ENCODE assay signal across 8 cellular contexts in the genomic region with DNA sequence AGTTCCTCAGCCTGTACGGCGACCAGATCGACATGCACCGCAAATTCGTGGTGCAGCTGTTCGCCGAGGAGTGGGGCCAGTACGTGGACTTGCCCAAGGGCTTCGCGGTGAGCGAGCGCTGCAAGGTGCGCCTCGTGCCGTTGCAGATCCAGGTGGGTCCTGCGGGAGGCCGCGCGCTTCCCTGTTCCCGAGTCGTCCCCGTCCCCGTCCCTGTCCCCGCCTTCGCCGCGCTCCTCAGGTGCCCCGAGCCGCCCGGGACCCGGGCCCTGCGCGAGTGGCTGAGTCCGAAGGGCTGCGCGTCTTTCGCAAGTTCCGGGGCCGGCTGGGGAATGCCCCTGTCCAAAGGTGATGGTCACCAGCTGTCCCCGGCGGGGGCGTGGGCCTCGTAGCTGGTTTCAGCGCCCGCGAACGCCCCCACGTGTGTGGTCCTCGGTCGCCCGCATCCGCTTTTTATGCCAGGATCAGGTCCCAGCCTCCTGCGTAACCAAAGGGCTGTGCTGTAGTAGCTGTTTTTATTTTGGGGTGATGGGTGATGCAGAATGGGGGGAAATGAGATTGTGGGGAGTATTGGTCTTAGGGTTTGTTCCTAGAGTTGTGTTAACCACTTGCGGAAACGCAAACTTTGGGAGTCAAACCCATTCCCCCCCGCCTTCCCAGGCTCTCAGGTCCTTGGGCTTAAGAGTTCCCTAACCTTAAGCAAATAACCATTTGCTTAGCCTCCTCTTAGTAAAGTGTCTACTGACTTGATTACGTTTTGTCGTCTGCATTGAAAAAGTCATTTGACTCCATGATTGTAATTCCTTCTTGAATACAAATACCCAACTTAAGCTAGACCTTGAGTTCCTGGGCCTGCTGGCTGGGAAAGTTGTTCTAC. TPM values are rescaled to one million over a fixed set of nuclear protein-coding genes. Genes with fewer than 3 reads are reported as not detected.
DNase-seq lines count a peak whose midpoint lies in the region; ATAC-seq and TF ChIP-seq lines count a peak whose summit lies in the region.

No MANE protein-coding gene starts in this region.

- peak overlapping the region; percentile 87 for H3K4me3 ChIP-seq in GM12875 (ENCODE audit: low read depth, low read length)
- H3K4me3 ChIP-seq in GM23248: peak overlapping the region; percentile 76
- no peak overlapping the region for H3K4me3 ChIP-seq in KMS-11 (IDR thresholded peaks at IDR 0.05; ENCODE audit: insufficient read depth, low read depth, low read length)

- no peaks in the 10 kb centered on the region for H3K4me1 ChIP-seq in GM23248 (ENCODE audit: insufficient read depth)
- peaks cover 12% of the 10 kb centered on the region for H3K4me1 ChIP-seq in KMS-11 (ENCODE audit: low read depth, poor library complexity, severe bottlenecking)

- DNase-seq in GM23248 (peak; percentile 50), UCSD-AML1 (lab: John Stamatoyannopoulos, UW; ENCODE audit: unreplicated experiment) (peak; percentile 64), cerebellar cortex (ENCODE audit: low spot score) (peak; percentile 9), left colon (peak; percentile 79 to 83), NCI-H187 (lab: John Stamatoyannopoulos, UW) (no peak)
- DNase-seq in stimulated activated CD4-positive, alpha-beta T cell treated with anti-CD3 and anti-CD28 coated beads, Interleukin-4, amount 100 ng/mL, for 24 hours: peak; percentile 38

- in situ Hi-C loops in GM23248 (cut with MboI): no loop called here

- ATAC-seq in left colon: peak; percentile 68

- H3K36me3 ChIP-seq in GM23248 (ENCODE audit: low read depth) (no peaks in the 10 kb centered on the region), KMS-11 (ENCODE audit: insufficient read depth) (no peaks in the 10 kb centered on the region)

- H3K79me2 ChIP-seq in GM23248 (ENCODE audit: insufficient read depth) (no peaks in the 10 kb centered on the region), KMS-11 (ENCODE audit: insufficient read depth, low read depth) (peaks cover 17% of the 10 kb centered on the region)

- intact Hi-C loops in left colon (cut with DNase I, micrococcal nuclease): no loop called here

- H2AFZ ChIP-seq in GM23248 (peak overlapping the region; percentile 88), KMS-11 (ENCODE audit: low read depth) (peak overlapping the region; percentile 86)

- H3K27me3 ChIP-seq in GM23248 (replicated peaks; ENCODE audit: insufficient read depth): no peaks in the 10 kb centered on the region
- no peaks in the 10 kb centered on the region for H3K27me3 ChIP-seq in KMS-11 (ENCODE audit: insufficient read depth, low read depth)

- peak overlapping the region; percentile 57 for H3K9ac ChIP-seq in GM23248
- peak overlapping the region; percentile 69 for H3K9ac ChIP-seq in KMS-11

- TF ChIP-seq CTCF in GM12875 (IDR thresholded peaks at IDR 0.05; ENCODE audit: borderline replicate concordance, insufficient read depth, low read depth, low read length) (no peak), KMS-11 (conservative IDR thresholded peaks at IDR 0.05; ENCODE audit: low read depth, low read length) (no peak)

- WGBS in GM23248 (ENCODE audit: low coverage in 1 of 2, low lambda C conversion rate in 2 of 2, missing lambda C conversion rate in 2 of 2), 2 experiments: 4 to 6% methylated on average over 26 to 46 of the region's 58 CpGs

- H3K9me3 ChIP-seq in GM23248 (ENCODE audit: low read depth): no peaks in the 10 kb centered on the region

- H3F3A ChIP-seq in GM23248 (ENCODE audit: insufficient read depth): peaks cover 6% of the 10 kb centered on the region; the same call in 1 of the 2 replicates

- H3K4me2 ChIP-seq in GM23248 (ENCODE audit: unreplicated experiment) (peak overlapping the region; percentile 80), KMS-11 (peak overlapping the region; percentile 64)

- H4K20me1 ChIP-seq in GM23248 (ENCODE audit: insufficient read depth) (no peaks in the 10 kb centered on the region), KMS-11 (ENCODE audit: insufficient read depth) (no peaks in the 10 kb centered on the region)

- no peaks in the 10 kb centered on the region for H3K9me2 ChIP-seq in GM23248 (ENCODE audit: insufficient read depth)

- H3K27ac ChIP-seq in GM23248 (no peak overlapping the region), KMS-11 (peak overlapping the region; percentile 49; the same call in 1 of the 2 replicates)

RNA-seq across cellular contexts. Expression of gene ISOC1, which starts 0.6 kb away (rescaled TPM):
- total RNA-seq in GM23248 (2014; rRNA removed; shearing (Covaris generic)): 6.2 and 7.5 TPM in 2 replicates
- 11.2 and 11.5 TPM in 2 replicates for polyA plus RNA-seq in GM23248 (2016; fragmentation: Nextera tagmentation; extraction: Ambion mirVana)
- total RNA-seq in left colon: 10 to 100 TPM; 28.2 to 30.6 TPM

Comparison
In these comparisons a context has a peak if more than half of its experiments do, and no peak if none do; other contexts are left out.
1. DNase-seq: peak in GM23248 (single experiment), UCSD-AML1 (single experiment), cerebellar cortex (single experiment), left colon (2 of 2) and stimulated activated CD4-positive, alpha-beta T cell treated with anti-CD3 and anti-CD28 coated beads, Interleukin-4, amount 100 ng/mL, for 24 hours (single experiment); none in NCI-H187 (0 of 2).